In the genomic region with DNA sequence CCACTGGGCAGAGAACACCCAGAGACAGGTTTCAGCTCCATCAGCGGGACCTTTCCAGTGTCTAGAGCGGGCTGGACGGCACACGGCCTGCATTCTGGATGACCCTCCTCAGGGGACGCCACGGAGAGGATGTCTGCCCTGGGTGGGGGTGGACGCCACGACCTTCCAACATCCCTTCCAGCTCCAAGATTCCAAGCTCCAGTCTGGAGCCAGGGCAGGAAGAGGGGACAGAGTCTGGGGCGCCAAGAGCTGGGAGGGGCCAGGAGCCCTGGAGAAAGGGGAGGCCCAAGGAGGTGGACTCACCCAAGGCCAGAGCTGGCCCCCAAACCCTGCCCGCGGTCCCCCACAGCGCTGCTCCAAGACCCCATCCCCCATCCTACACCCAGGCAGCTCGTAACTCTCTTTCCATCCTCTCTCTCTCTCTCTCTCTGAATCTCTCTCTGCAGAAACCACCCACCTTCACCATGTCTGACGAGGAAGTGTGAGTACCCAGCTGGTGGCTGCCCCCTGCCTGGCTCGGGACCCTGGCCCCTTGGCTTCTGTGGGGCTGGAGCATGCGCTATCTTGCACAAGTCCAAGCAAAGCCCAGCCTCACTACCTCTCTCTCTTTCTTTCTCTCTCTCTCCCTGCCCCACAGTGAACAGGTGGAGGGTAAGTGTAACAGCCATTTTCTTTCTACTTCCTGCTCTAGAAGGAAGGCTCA, we compare ENCODE assay signal across 1 cellular context.
A peak's percentile ranks its signal among the peaks of the same experiment; 100 is the strongest.
TF ChIP-seq lines count a peak whose summit lies in the region.

No MANE protein-coding gene starts in this region.

TF ChIP-seq in HEK293, 187 proteins besides CTCF, POLR2A, EP300 and RAD21 (continued from another document):
- TF ChIP-seq GFI1B (tag by site-specific recombination; IDR thresholded peaks at IDR 0.05): no peak
- TF ChIP-seq ZNF2 (tag by site-specific recombination; IDR thresholded peaks at IDR 0.05): no peak
- TF ChIP-seq MEIS1 (CRISPR knock-in tag; IDR thresholded peaks at IDR 0.05; ENCODE audit: borderline replicate concordance): no peak
- peak; percentile 44 for TF ChIP-seq ZNF341 (tag by site-specific recombination; IDR thresholded peaks at IDR 0.05; ENCODE audit: low read depth)
- no peak for TF ChIP-seq TCF7L2 (IDR thresholded peaks at IDR 0.05; ENCODE audit: borderline replicate concordance, low read depth, low read length)
- TF ChIP-seq ZNF416 (tag by site-specific recombination; IDR thresholded peaks at IDR 0.05): no peak
- TF ChIP-seq ZNF324 (tag by site-specific recombination; IDR thresholded peaks at IDR 0.05): no peak
- no peak for TF ChIP-seq KLF1 (tag by site-specific recombination; IDR thresholded peaks at IDR 0.05)
- TF ChIP-seq ZNF664 (tag by site-specific recombination; IDR thresholded peaks at IDR 0.05): no peak
